1 cellular context compared by ENCODE assay signal in genomic region chr3:54121404-54122045, GRCh38.
TF ChIP-seq lines count a peak whose summit lies in the region.

No MANE protein-coding gene starts in this region.

TF ChIP-seq in H1, 55 proteins besides CTCF, POLR2A, EP300 and RAD21 (continued from another document):
- TF ChIP-seq USF2 (IDR thresholded peaks at IDR 0.05; ENCODE audit: low read length) (no peak), CTBP2 (IDR thresholded peaks at IDR 0.05; ENCODE audit: borderline replicate concordance, insufficient read depth, insufficient read length, low read length) (peak; percentile 8), RXRA (IDR thresholded peaks at IDR 0.05; ENCODE audit: insufficient read depth, low read depth, low read length) (no peak), KDM1A (IDR thresholded peaks at IDR 0.05; ENCODE audit: borderline replicate concordance, low read length) (no peak), CHD2 (IDR thresholded peaks at IDR 0.05; ENCODE audit: low read length) (no peak), BCL11A (IDR thresholded peaks at IDR 0.05; ENCODE audit: low read depth in 2 of 2, low read length in 2 of 2) (no peak), JUND (IDR thresholded peaks at IDR 0.05; ENCODE audit: low read length) (no peak; the same call in 1 of the 2 replicates), TBP (IDR thresholded peaks at IDR 0.05; ENCODE audit: low read depth, low read length) (no peak), HDAC6 (IDR thresholded peaks at IDR 0.05; ENCODE audit: low read depth, low read length) (no peak), SIX5 (IDR thresholded peaks at IDR 0.05; ENCODE audit: low read depth, low read length) (no peak), TAF1 (IDR thresholded peaks at IDR 0.05; ENCODE audit: low read depth, low read length) (0 out of 2 replicates have a peak, but pooled peaks have one; percentile 7), POU5F1 (IDR thresholded peaks at IDR 0.05; ENCODE audit: low read depth, low read length) (no peak), SUZ12 (IDR thresholded peaks at IDR 0.05; ENCODE audit: low read length) (peak; percentile 79), SRF (IDR thresholded peaks at IDR 0.05; ENCODE audit: low read depth, low read length) (no peak), FOSL1 (IDR thresholded peaks at IDR 0.05; ENCODE audit: insufficient read depth, low read depth, low read length) (no peak), CREB1 (IDR thresholded peaks at IDR 0.05) (no peak), KDM5A (IDR thresholded peaks at IDR 0.05; ENCODE audit: low read length) (no peak), RFX5 (IDR thresholded peaks at IDR 0.05; ENCODE audit: borderline replicate concordance, low read depth, low read length) (no peak), TCF12 (IDR thresholded peaks at IDR 0.05; ENCODE audit: low read depth, low read length) (no peak), SP4 (IDR thresholded peaks at IDR 0.05; ENCODE audit: low read length) (no peak), CHD1 (IDR thresholded peaks at IDR 0.05; ENCODE audit: low read depth, low read length) (no peak), SAP30 (IDR thresholded peaks at IDR 0.05; ENCODE audit: insufficient read depth, insufficient replicate concordance, low read length) (no peak), YY1 (IDR thresholded peaks at IDR 0.05; ENCODE audit: low read depth, low read length) (no peak), NANOG (IDR thresholded peaks at IDR 0.05; ENCODE audit: insufficient read depth, low read depth, low read length, poor library complexity, severe bottlenecking) (no peak), EGR1 (IDR thresholded peaks at IDR 0.05; ENCODE audit: borderline replicate concordance, low read depth, low read length) (peak; percentile 33; the same call in 1 of the 2 replicates), E2F6 (IDR thresholded peaks at IDR 0.05) (peak; percentile 58), SIRT6 (IDR thresholded peaks at IDR 0.05; ENCODE audit: low read length) (no peak), GABPA (IDR thresholded peaks at IDR 0.05; ENCODE audit: borderline replicate concordance, insufficient read depth, low read length) (no peak), HDAC2 (IDR thresholded peaks at IDR 0.05; ENCODE audit: borderline replicate concordance in 1 of 2, low read depth in 2 of 2, low read length in 2 of 2) (no peak), CBX8 (IDR thresholded peaks at IDR 0.05; ENCODE audit: borderline replicate concordance, low read depth, low read length) (no peak), CEBPB (IDR thresholded peaks at IDR 0.05; ENCODE audit: low read depth, low read length) (no peak), JUN (IDR thresholded peaks at IDR 0.05; ENCODE audit: low read depth, low read length) (no peak), TAF7 (optimal IDR thresholded peaks at IDR 0.05; ENCODE audit: borderline replicate concordance, low read depth, low read length) (no peak), BRCA1 (IDR thresholded peaks at IDR 0.05; ENCODE audit: low read depth, low read length) (no peak), BACH1 (IDR thresholded peaks at IDR 0.05; ENCODE audit: low read length) (no peak)
- TF ChIP-seq, protein P1, sequence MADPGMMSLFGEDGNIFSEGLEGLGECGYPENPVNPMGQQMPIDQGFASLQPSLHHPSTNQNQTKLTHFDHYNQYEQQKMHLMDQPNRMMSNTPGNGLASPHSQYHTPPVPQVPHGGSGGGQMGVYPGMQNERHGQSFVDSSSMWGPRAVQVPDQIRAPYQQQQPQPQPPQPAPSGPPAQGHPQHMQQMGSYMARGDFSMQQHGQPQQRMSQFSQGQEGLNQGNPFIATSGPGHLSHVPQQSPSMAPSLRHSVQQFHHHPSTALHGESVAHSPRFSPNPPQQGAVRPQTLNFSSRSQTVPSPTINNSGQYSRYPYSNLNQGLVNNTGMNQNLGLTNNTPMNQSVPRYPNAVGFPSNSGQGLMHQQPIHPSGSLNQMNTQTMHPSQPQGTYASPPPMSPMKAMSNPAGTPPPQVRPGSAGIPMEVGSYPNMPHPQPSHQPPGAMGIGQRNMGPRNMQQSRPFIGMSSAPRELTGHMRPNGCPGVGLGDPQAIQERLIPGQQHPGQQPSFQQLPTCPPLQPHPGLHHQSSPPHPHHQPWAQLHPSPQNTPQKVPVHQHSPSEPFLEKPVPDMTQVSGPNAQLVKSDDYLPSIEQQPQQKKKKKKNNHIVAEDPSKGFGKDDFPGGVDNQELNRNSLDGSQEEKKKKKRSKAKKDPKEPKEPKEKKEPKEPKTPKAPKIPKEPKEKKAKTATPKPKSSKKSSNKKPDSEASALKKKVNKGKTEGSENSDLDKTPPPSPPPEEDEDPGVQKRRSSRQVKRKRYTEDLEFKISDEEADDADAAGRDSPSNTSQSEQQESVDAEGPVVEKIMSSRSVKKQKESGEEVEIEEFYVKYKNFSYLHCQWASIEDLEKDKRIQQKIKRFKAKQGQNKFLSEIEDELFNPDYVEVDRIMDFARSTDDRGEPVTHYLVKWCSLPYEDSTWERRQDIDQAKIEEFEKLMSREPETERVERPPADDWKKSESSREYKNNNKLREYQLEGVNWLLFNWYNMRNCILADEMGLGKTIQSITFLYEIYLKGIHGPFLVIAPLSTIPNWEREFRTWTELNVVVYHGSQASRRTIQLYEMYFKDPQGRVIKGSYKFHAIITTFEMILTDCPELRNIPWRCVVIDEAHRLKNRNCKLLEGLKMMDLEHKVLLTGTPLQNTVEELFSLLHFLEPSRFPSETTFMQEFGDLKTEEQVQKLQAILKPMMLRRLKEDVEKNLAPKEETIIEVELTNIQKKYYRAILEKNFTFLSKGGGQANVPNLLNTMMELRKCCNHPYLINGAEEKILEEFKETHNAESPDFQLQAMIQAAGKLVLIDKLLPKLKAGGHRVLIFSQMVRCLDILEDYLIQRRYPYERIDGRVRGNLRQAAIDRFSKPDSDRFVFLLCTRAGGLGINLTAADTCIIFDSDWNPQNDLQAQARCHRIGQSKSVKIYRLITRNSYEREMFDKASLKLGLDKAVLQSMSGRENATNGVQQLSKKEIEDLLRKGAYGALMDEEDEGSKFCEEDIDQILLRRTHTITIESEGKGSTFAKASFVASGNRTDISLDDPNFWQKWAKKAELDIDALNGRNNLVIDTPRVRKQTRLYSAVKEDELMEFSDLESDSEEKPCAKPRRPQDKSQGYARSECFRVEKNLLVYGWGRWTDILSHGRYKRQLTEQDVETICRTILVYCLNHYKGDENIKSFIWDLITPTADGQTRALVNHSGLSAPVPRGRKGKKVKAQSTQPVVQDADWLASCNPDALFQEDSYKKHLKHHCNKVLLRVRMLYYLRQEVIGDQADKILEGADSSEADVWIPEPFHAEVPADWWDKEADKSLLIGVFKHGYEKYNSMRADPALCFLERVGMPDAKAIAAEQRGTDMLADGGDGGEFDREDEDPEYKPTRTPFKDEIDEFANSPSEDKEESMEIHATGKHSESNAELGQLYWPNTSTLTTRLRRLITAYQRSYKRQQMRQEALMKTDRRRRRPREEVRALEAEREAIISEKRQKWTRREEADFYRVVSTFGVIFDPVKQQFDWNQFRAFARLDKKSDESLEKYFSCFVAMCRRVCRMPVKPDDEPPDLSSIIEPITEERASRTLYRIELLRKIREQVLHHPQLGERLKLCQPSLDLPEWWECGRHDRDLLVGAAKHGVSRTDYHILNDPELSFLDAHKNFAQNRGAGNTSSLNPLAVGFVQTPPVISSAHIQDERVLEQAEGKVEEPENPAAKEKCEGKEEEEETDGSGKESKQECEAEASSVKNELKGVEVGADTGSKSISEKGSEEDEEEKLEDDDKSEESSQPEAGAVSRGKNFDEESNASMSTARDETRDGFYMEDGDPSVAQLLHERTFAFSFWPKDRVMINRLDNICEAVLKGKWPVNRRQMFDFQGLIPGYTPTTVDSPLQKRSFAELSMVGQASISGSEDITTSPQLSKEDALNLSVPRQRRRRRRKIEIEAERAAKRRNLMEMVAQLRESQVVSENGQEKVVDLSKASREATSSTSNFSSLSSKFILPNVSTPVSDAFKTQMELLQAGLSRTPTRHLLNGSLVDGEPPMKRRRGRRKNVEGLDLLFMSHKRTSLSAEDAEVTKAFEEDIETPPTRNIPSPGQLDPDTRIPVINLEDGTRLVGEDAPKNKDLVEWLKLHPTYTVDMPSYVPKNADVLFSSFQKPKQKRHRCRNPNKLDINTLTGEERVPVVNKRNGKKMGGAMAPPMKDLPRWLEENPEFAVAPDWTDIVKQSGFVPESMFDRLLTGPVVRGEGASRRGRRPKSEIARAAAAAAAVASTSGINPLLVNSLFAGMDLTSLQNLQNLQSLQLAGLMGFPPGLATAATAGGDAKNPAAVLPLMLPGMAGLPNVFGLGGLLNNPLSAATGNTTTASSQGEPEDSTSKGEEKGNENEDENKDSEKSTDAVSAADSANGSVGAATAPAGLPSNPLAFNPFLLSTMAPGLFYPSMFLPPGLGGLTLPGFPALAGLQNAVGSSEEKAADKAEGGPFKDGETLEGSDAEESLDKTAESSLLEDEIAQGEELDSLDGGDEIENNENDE (IDR thresholded peaks at IDR 0.05; ENCODE audit: insufficient replicate concordance, low read length) = no peak
- TF ChIP-seq, protein P2, sequence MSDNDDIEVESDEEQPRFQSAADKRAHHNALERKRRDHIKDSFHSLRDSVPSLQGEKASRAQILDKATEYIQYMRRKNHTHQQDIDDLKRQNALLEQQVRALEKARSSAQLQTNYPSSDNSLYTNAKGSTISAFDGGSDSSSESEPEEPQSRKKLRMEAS (IDR thresholded peaks at IDR 0.05) = peak; percentile 75
